21 cellular contexts compared by ENCODE assay signal in the genomic region with DNA sequence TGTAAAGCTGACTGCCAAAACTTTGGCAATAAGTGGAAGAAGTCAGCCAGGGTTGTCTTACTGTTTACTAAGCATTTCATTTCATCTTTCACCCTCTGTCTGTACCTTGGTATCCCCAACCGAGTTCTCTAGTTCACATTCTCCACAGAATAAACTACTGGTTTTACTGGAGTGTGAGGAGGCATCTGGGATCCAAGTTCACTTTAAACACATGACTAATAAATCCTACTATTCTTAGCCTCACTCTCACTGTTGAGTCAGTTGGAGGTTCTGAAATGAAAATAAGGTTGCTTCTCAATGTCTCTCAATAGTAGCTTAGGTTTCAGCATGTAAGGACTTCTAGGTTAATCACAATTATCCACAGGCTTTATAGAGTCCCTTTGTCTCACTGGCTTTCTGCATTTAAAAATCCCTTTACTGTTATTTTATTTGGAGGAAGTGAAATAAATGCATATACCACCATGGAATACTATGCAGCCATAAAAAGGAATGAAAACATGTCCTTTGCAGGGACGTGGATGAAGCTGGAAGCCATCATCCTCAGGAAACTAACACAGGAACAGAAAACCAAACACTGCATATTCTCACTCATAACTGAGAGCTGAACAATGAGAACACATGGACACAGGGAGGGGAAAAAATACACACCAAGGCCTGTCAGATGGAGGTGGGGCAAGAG.
A peak's percentile ranks its signal among the peaks of the same experiment; 100 is the strongest.
DNase-seq lines count a peak whose midpoint lies in the region; ATAC-seq, FAIRE-seq and TF ChIP-seq lines count a peak whose summit lies in the region.
"Had no signal": no experiment of that assay in that cellular context is flagged by ENCODE, and none has a peak within 500 bp of the region (broad histone marks: within the 10 kb centered on the region; RNA-seq: fewer than 3 reads in every experiment).

No MANE protein-coding gene starts in this region.

- intact Hi-C loops in dendritic cell treated with granulocyte-macrophage colony-stimulating factor and Interleukin-4, amounts not matched to agents 40 ng/mL and 50 ng/mL, for 4 days (cut with micrococcal nuclease): loop anchor here (5.0 to 10.0 kb wide), 2 partner anchors 34 to 89 kb away; no protein-coding TSS in a partner anchor
- intact Hi-C loops in pancreas (cut with DNase I): no loop called here

- peaks cover 5% of the 10 kb centered on the region for H3K9me3 Mint-ChIP-seq in HFFc6
- peaks cover 8% of the 10 kb centered on the region for H3K9me3 Mint-ChIP-seq in dendritic cell treated with granulocyte-macrophage colony-stimulating factor and Interleukin-4, amounts not matched to agents 40 ng/mL and 50 ng/mL, for 4 days
- H3K9me3 Mint-ChIP-seq: activated naive CD8-positive, alpha-beta T cell treated with anti-CD3 and anti-CD28 coated beads for 36 hours; activated T-cell treated with anti-CD3 and anti-CD28 coated beads, Interleukin-2, amount 50 U/mL, for 4 hours; T-helper 2 cell treated with Interferon-gamma antibody and Interleukin-4, amounts not matched to agents 5 μg/mL and 100 μg/mL, for 36 hours had no signal

- H3K4me1 ChIP-seq in mucosa of rectum (ENCODE audit: control insufficient read depth in 2 of 2, insufficient read depth in 2 of 2, low read length in 2 of 2) (peaks cover 27 to 52% of the 10 kb centered on the region in 2 donors), pancreas (peaks cover 0 to 13% (median 13%) of the 10 kb centered on the region in 3 donors)

- peak overlapping the region; percentile 34 for H3K4me3 Mint-ChIP-seq in HFFc6
- no peak overlapping the region for H3K4me3 Mint-ChIP-seq in dendritic cell treated with granulocyte-macrophage colony-stimulating factor and Interleukin-4, amounts not matched to agents 40 ng/mL and 50 ng/mL, for 4 days
- H3K4me3 Mint-ChIP-seq: activated naive CD8-positive, alpha-beta T cell treated with anti-CD3 and anti-CD28 coated beads for 36 hours; activated T-cell treated with anti-CD3 and anti-CD28 coated beads, Interleukin-2, amount 50 U/mL, for 4 hours; T-helper 2 cell treated with Interferon-gamma antibody and Interleukin-4, amounts not matched to agents 5 μg/mL and 100 μg/mL, for 36 hours had no signal

- DNase-seq in AG08395 (ENCODE audit: low spot score) (peak; percentile 31), HFFc6 (peak; percentile 45), RCC 7860 (ENCODE audit: low spot score) (no peak), NCI-H146 (lab: John Stamatoyannopoulos, UW) (no peak), dermis blood vessel endothelial cell (no peak), pancreas (no peak)
- DNase-seq: activated naive CD8-positive, alpha-beta T cell treated with anti-CD3 and anti-CD28 coated beads for 36 hours; activated T-cell treated with anti-CD3 and anti-CD28 coated beads, Interleukin-2, amount 50 U/mL, for 4 hours; central memory CD4-positive, alpha-beta T cell; heart left ventricle; NCI-H1105 treated with DMSO at 0.1 percent for 48 hours; ovary; Right ventricle myocardium superior; stimulated activated CD4-positive, alpha-beta T cell treated with anti-CD3 and anti-CD28 coated beads, Interleukin-12 subunit alpha, Interleukin-12 subunit beta, amount 100 ng/mL, for 4 hours; stimulated activated naive CD4-positive, alpha-beta T cell treated with Interleukin-2 at 50 U/mL for 16 hours had no signal

- peaks cover 72% of the 10 kb centered on the region for H3K4me1 Mint-ChIP-seq in HFFc6 (ENCODE audit: low read depth)
- peaks cover 60% of the 10 kb centered on the region for H3K4me1 Mint-ChIP-seq in dendritic cell treated with granulocyte-macrophage colony-stimulating factor and Interleukin-4, amounts not matched to agents 40 ng/mL and 50 ng/mL, for 4 days (ENCODE audit: low read depth)
- H3K4me1 Mint-ChIP-seq: activated naive CD8-positive, alpha-beta T cell treated with anti-CD3 and anti-CD28 coated beads for 36 hours had no signal

- H3K36me3 Mint-ChIP-seq in HFFc6 (ENCODE audit: low read depth): peaks cover 12% of the 10 kb centered on the region
- H3K36me3 Mint-ChIP-seq in dendritic cell treated with granulocyte-macrophage colony-stimulating factor and Interleukin-4, amounts not matched to agents 40 ng/mL and 50 ng/mL, for 4 days (ENCODE audit: low read depth): no peaks in the 10 kb centered on the region
- H3K36me3 Mint-ChIP-seq: activated naive CD8-positive, alpha-beta T cell treated with anti-CD3 and anti-CD28 coated beads for 36 hours had no signal

- ATAC-seq in pancreas: no peak
- ATAC-seq: activated T-cell treated with anti-CD3 and anti-CD28 coated beads, Interleukin-2, amount 50 U/mL, for 4 hours; heart left ventricle; K562 had no signal

- H3K27me3 Mint-ChIP-seq in HFFc6 (ENCODE audit: insufficient read depth): no peaks in the 10 kb centered on the region; the same call in 1 of the 2 replicates
- no peaks in the 10 kb centered on the region for H3K27me3 Mint-ChIP-seq in dendritic cell treated with granulocyte-macrophage colony-stimulating factor and Interleukin-4, amounts not matched to agents 40 ng/mL and 50 ng/mL, for 4 days

- H3K27ac ChIP-seq in mucosa of rectum (ENCODE audit: low read depth in 2 of 2, low read length in 2 of 2) (peak overlapping the region; percentile 1 to 48), pancreas (no peak overlapping the region)
- H3K27ac ChIP-seq: ovary, vagina had no signal

- WGBS in pancreas, 2 donors: 91 to 98% methylated on average over 2 of the region's 2 CpGs

- H3K27me3 ChIP-seq in mucosa of rectum (ENCODE audit: control insufficient read depth in 2 of 2, insufficient read depth in 2 of 2, low read length in 2 of 2): no peaks in the 10 kb centered on the region
- H3K27me3 ChIP-seq in pancreas: no peaks in the 10 kb centered on the region
- H3K27me3 ChIP-seq: heart left ventricle, ovary, vagina had no signal

- H3K36me3 ChIP-seq in mucosa of rectum (ENCODE audit: control insufficient read depth in 2 of 2, insufficient read depth in 2 of 2, low read length in 2 of 2) (no peaks in the 10 kb centered on the region), pancreas (no peaks in the 10 kb centered on the region)
- H3K36me3 ChIP-seq: heart left ventricle, ovary, vagina had no signal

- H3K27ac Mint-ChIP-seq in HFFc6: peak overlapping the region; percentile 79
- peak overlapping the region; percentile 80 for H3K27ac Mint-ChIP-seq in dendritic cell treated with granulocyte-macrophage colony-stimulating factor and Interleukin-4, amounts not matched to agents 40 ng/mL and 50 ng/mL, for 4 days
- H3K27ac Mint-ChIP-seq: activated naive CD8-positive, alpha-beta T cell treated with anti-CD3 and anti-CD28 coated beads for 36 hours; T-helper 2 cell treated with Interferon-gamma antibody and Interleukin-4, amounts not matched to agents 5 μg/mL and 100 μg/mL, for 36 hours had no signal

- TF ChIP-seq CTCF in HFFc6 (IDR thresholded peaks at IDR 0.05): no peak
- TF ChIP-seq CTCF in pancreas (IDR thresholded peaks at IDR 0.05): no peak

- H3K4me3 ChIP-seq in mucosa of rectum (ENCODE audit: low read length in 2 of 2) (no peak overlapping the region), pancreas (no peak overlapping the region)
- H3K4me3 ChIP-seq: heart left ventricle, K562, ovary, vagina had no signal

- H3K9ac ChIP-seq in mucosa of rectum (ENCODE audit: low read depth in 1 of 2, low read length in 2 of 2): no peak overlapping the region

- no peaks in the 10 kb centered on the region for H3K9me3 ChIP-seq in mucosa of rectum (ENCODE audit: control insufficient read depth in 2 of 2, low read length in 2 of 2)
- H3K9me3 ChIP-seq in pancreas: no peaks in the 10 kb centered on the region
- H3K9me3 ChIP-seq: ovary, vagina had no signal

- FAIRE-seq in RCC 7860 (lab: Jason Lieb, UNC) (no peak), pancreas (lab: Jason Lieb, UNC) (no peak)
- FAIRE-seq: K562, keratinocyte had no signal

Comparison
In these comparisons a context has a peak if more than half of its experiments do, and no peak if none do; other contexts are left out.
1. DNase-seq: peak in AG08395 (single experiment) and HFFc6 (single experiment); none in RCC 7860 (single experiment), NCI-H146 (single experiment), dermis blood vessel endothelial cell (single experiment) and pancreas (0 of 6).
2. H3K27ac ChIP-seq: peak in mucosa of rectum (2 of 2); none in pancreas (0 of 4).